Comparison of ENCODE assay signal across 15 cellular contexts in genomic region chr12:89344043-89344861, GRCh38. TPM values are rescaled to one million over a fixed set of nuclear protein-coding genes. Genes with fewer than 3 reads are reported as not detected.
DNase-seq lines count a peak whose midpoint lies in the region; ATAC-seq and TF ChIP-seq lines count a peak whose summit lies in the region.
"Had no signal": no experiment of that assay in that cellular context is flagged by ENCODE, and none has a peak within 500 bp of the region (broad histone marks: within the 10 kb centered on the region; RNA-seq: fewer than 3 reads in every experiment).

No MANE protein-coding gene starts in this region.

- intact Hi-C loops in activated T-helper 2 cell treated with anti-CD3 and anti-CD28 coated beads, Interferon-gamma antibody, Interleukin-2, Interleukin-4, amounts not matched to agents 10 μg/mL and 5 μg/mL and 100 μg/mL, durations not matched to agents 14 hours and 24 hours and 36 hours (cut with micrococcal nuclease), result no loop called here
- intact Hi-C loops in natural killer cell (cut with micrococcal nuclease), result loop anchor here (2.0 kb wide), 1 partner anchor 117 kb away; no protein-coding TSS in a partner anchor

- H3K9me3 Mint-ChIP-seq in stimulated activated naive CD8-positive, alpha-beta T cell treated with anti-CD3 and anti-CD28 coated beads, Interleukin-15, Interleukin-2, amounts not matched to agents 100 ng/mL and 50 ng/mL, for 24 hours, result no peaks in the 10 kb centered on the region
- no peaks in the 10 kb centered on the region for H3K9me3 Mint-ChIP-seq in stimulated activated naive CD8-positive, alpha-beta T cell treated with anti-CD3 and anti-CD28 coated beads, Interleukin-15, amount 100 ng/mL, for 72 hours
- H3K9me3 Mint-ChIP-seq in activated T-helper 2 cell treated with anti-CD3 and anti-CD28 coated beads, Interferon-gamma antibody, Interleukin-2, Interleukin-4, amounts not matched to agents 10 μg/mL and 5 μg/mL and 100 μg/mL, durations not matched to agents 14 hours and 24 hours and 36 hours, result peaks cover 11% of the 10 kb centered on the region
- H3K9me3 Mint-ChIP-seq in natural killer cell (no peaks in the 10 kb centered on the region), T-cell (no peaks in the 10 kb centered on the region)
- H3K9me3 Mint-ChIP-seq: IgD-negative memory B cell, naive B cell had no signal

- TF ChIP-seq CTCF in natural killer cell (IDR thresholded peaks at IDR 0.05), result no peak

- POLR2A ChIA-PET in T-cell (lab: Charles Lee), result no interaction called here

- ATAC-seq in stimulated activated naive CD8-positive, alpha-beta T cell treated with anti-CD3 and anti-CD28 coated beads, Interleukin-15, amount 100 ng/mL, for 72 hours, result no peak
- ATAC-seq in natural killer cell (no peak), GM18861 (IDR thresholded peaks at IDR 0.05; ENCODE audit: unreplicated experiment) (no peak), T-cell (replicated peaks in 1 of 4) (no peak)
- ATAC-seq: gastroesophageal sphincter had no signal

- peak overlapping the region; percentile 46 for H3K27ac Mint-ChIP-seq in stimulated activated naive CD8-positive, alpha-beta T cell treated with anti-CD3 and anti-CD28 coated beads, Interleukin-15, Interleukin-2, amounts not matched to agents 100 ng/mL and 50 ng/mL, for 24 hours
- no peak overlapping the region for H3K27ac Mint-ChIP-seq in stimulated activated naive CD8-positive, alpha-beta T cell treated with anti-CD3 and anti-CD28 coated beads, Interleukin-15, amount 100 ng/mL, for 72 hours
- peak overlapping the region; percentile 20 for H3K27ac Mint-ChIP-seq in activated T-helper 2 cell treated with anti-CD3 and anti-CD28 coated beads, Interferon-gamma antibody, Interleukin-2, Interleukin-4, amounts not matched to agents 10 μg/mL and 5 μg/mL and 100 μg/mL, durations not matched to agents 14 hours and 24 hours and 36 hours
- peak overlapping the region in 1 of 2 donors; percentile 85 for H3K27ac Mint-ChIP-seq in natural killer cell
- H3K27ac Mint-ChIP-seq in T-cell, result no peak overlapping the region
- H3K27ac Mint-ChIP-seq: IgD-negative memory B cell had no signal

- no peaks in the 10 kb centered on the region for H3K27me3 Mint-ChIP-seq in stimulated activated naive CD8-positive, alpha-beta T cell treated with anti-CD3 and anti-CD28 coated beads, Interleukin-15, Interleukin-2, amounts not matched to agents 100 ng/mL and 50 ng/mL, for 24 hours
- H3K27me3 Mint-ChIP-seq in stimulated activated naive CD8-positive, alpha-beta T cell treated with anti-CD3 and anti-CD28 coated beads, Interleukin-15, amount 100 ng/mL, for 72 hours, result peaks cover 46% of the 10 kb centered on the region
- no peaks in the 10 kb centered on the region for H3K27me3 Mint-ChIP-seq in activated T-helper 2 cell treated with anti-CD3 and anti-CD28 coated beads, Interferon-gamma antibody, Interleukin-2, Interleukin-4, amounts not matched to agents 10 μg/mL and 5 μg/mL and 100 μg/mL, durations not matched to agents 14 hours and 24 hours and 36 hours (ENCODE audit: low read depth)
- H3K27me3 Mint-ChIP-seq in natural killer cell (ENCODE audit: low read depth in 2 of 2) (no peaks in the 10 kb centered on the region), T-cell (no peaks in the 10 kb centered on the region)
- H3K27me3 Mint-ChIP-seq: naive B cell had no signal

- H3K4me3 Mint-ChIP-seq in stimulated activated naive CD8-positive, alpha-beta T cell treated with anti-CD3 and anti-CD28 coated beads, Interleukin-15, Interleukin-2, amounts not matched to agents 100 ng/mL and 50 ng/mL, for 24 hours, result no peak overlapping the region
- H3K4me3 Mint-ChIP-seq in stimulated activated naive CD8-positive, alpha-beta T cell treated with anti-CD3 and anti-CD28 coated beads, Interleukin-15, amount 100 ng/mL, for 72 hours, result no peak overlapping the region
- no peak overlapping the region for H3K4me3 Mint-ChIP-seq in activated T-helper 2 cell treated with anti-CD3 and anti-CD28 coated beads, Interferon-gamma antibody, Interleukin-2, Interleukin-4, amounts not matched to agents 10 μg/mL and 5 μg/mL and 100 μg/mL, durations not matched to agents 14 hours and 24 hours and 36 hours (ENCODE audit: low read depth)
- H3K4me3 Mint-ChIP-seq in natural killer cell (peak overlapping the region; percentile 47), T-cell (no peak overlapping the region)

- CTCF ChIA-PET in T-cell (lab: Charles Lee), result no interaction called here

- no peak for DNase-seq in stimulated activated naive CD8-positive, alpha-beta T cell treated with anti-CD3 and anti-CD28 coated beads, Interleukin-15, amount 100 ng/mL, for 72 hours
- DNase-seq in activated T-helper 2 cell treated with anti-CD3 and anti-CD28 coated beads, Interferon-gamma antibody, Interleukin-2, Interleukin-4, amounts not matched to agents 10 μg/mL and 5 μg/mL and 100 μg/mL, durations not matched to agents 14 hours and 24 hours and 36 hours (ENCODE audit: low spot score), result no peak
- DNase-seq in natural killer cell, result no peak
- no peak for DNase-seq in NCI-H146 (lab: John Stamatoyannopoulos, UW)
- DNase-seq in T-cell, result no peak
- DNase-seq in UCSD-AML1 (lab: John Stamatoyannopoulos, UW; ENCODE audit: unreplicated experiment), result no peak
- DNase-seq: activated gamma-delta T cell, DMS 273 treated with DMSO at 0.1 percent for 48 hours, naive B cell, NCI-H2171 treated with DMSO at 0.1 percent for 48 hours, substantia nigra had no signal

- peaks cover 23% of the 10 kb centered on the region for H3K36me3 Mint-ChIP-seq in stimulated activated naive CD8-positive, alpha-beta T cell treated with anti-CD3 and anti-CD28 coated beads, Interleukin-15, Interleukin-2, amounts not matched to agents 100 ng/mL and 50 ng/mL, for 24 hours (ENCODE audit: low read depth)
- peaks cover 62% of the 10 kb centered on the region for H3K36me3 Mint-ChIP-seq in activated T-helper 2 cell treated with anti-CD3 and anti-CD28 coated beads, Interferon-gamma antibody, Interleukin-2, Interleukin-4, amounts not matched to agents 10 μg/mL and 5 μg/mL and 100 μg/mL, durations not matched to agents 14 hours and 24 hours and 36 hours (ENCODE audit: low read depth)
- H3K36me3 Mint-ChIP-seq in natural killer cell (no peaks in the 10 kb centered on the region), T-cell (no peaks in the 10 kb centered on the region)
- H3K36me3 Mint-ChIP-seq: naive B cell had no signal

- peaks cover 55% of the 10 kb centered on the region for H3K4me1 Mint-ChIP-seq in stimulated activated naive CD8-positive, alpha-beta T cell treated with anti-CD3 and anti-CD28 coated beads, Interleukin-15, Interleukin-2, amounts not matched to agents 100 ng/mL and 50 ng/mL, for 24 hours (ENCODE audit: low read depth)
- peaks cover 34% of the 10 kb centered on the region for H3K4me1 Mint-ChIP-seq in stimulated activated naive CD8-positive, alpha-beta T cell treated with anti-CD3 and anti-CD28 coated beads, Interleukin-15, amount 100 ng/mL, for 72 hours
- peaks cover 83% of the 10 kb centered on the region for H3K4me1 Mint-ChIP-seq in activated T-helper 2 cell treated with anti-CD3 and anti-CD28 coated beads, Interferon-gamma antibody, Interleukin-2, Interleukin-4, amounts not matched to agents 10 μg/mL and 5 μg/mL and 100 μg/mL, durations not matched to agents 14 hours and 24 hours and 36 hours (ENCODE audit: low read depth)
- H3K4me1 Mint-ChIP-seq in natural killer cell (peaks cover 64 to 84% of the 10 kb centered on the region in 2 donors), T-cell (peaks cover 25 to 44% (median 27%) of the 10 kb centered on the region in 3 donors)

RNA-seq across cellular contexts. Expression of gene DUSP6, which starts 8.0 kb away (rescaled TPM):
- 75.7 and 82.0 TPM in 2 replicates for total RNA-seq in activated T-helper 2 cell treated with anti-CD3 and anti-CD28 coated beads, Interferon-gamma antibody, Interleukin-2, Interleukin-4, amounts not matched to agents 10 μg/mL and 5 μg/mL and 100 μg/mL, durations not matched to agents 14 hours and 24 hours and 36 hours
- total RNA-seq in natural killer cell (100 to 1,000 TPM in 2 of 3 donors, 10 to 100 TPM in 1; 52.2 to 222 (median 141) TPM), T-cell (10 to 100 TPM in 1 of 5 donors, 1 to 10 TPM in 4; 2.7 to 13.7 (median 3.1) TPM)

Comparison
In these comparisons a context has a peak if more than half of its experiments do, and no peak if none do; other contexts are left out.
1. H3K27ac Mint-ChIP-seq: peak in stimulated activated naive CD8-positive, alpha-beta T cell treated with anti-CD3 and anti-CD28 coated beads, Interleukin-15, Interleukin-2, amounts not matched to agents 100 ng/mL and 50 ng/mL, for 24 hours (single experiment) and activated T-helper 2 cell treated with anti-CD3 and anti-CD28 coated beads, Interferon-gamma antibody, Interleukin-2, Interleukin-4, amounts not matched to agents 10 μg/mL and 5 μg/mL and 100 μg/mL, durations not matched to agents 14 hours and 24 hours and 36 hours (single experiment); none in stimulated activated naive CD8-positive, alpha-beta T cell treated with anti-CD3 and anti-CD28 coated beads, Interleukin-15, amount 100 ng/mL, for 72 hours (0 of 2) and T-cell (0 of 2).